Comparison of ENCODE assay signal across 1 cellular context in the genomic region with DNA sequence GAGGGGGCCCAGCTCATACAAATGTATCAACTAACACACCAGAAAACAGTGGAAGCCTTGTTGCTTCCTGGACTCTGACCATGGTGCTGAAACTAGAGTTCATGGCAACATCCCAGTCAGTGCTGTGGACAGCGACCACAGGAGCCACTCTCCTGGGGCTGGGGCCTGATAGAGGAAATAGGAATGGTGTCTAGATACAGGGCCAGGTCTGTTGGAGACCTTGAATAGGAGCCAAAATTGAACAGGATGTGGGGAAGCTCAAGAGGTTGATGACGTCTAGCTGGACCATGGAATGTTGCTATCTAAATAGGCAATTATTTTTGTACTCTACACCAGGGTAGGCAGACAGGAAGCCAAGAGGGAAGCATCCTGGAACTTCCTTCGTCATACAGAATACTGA.
TF ChIP-seq lines count a peak whose summit lies in the region.

No MANE protein-coding gene starts in this region.

TF ChIP-seq in K562, 482 proteins besides CTCF, POLR2A, EP300 and RAD21 (continues in another document):
- no peak for TF ChIP-seq TCF3 (CRISPR knock-in tag; IDR thresholded peaks at IDR 0.05)
- peak; percentile 65 for TF ChIP-seq CXXC5 (CRISPR knock-in tag; IDR thresholded peaks at IDR 0.05)
- TF ChIP-seq PYGO2 (tag; IDR thresholded peaks at IDR 0.05): no peak
- no peak for TF ChIP-seq ZNF280B (CRISPR knock-in tag; IDR thresholded peaks at IDR 0.05)
- TF ChIP-seq RBM34 (IDR thresholded peaks at IDR 0.05; ENCODE audit: borderline replicate concordance, insufficient read depth, low read length): no peak
- TF ChIP-seq SMAD1 (IDR thresholded peaks at IDR 0.05; ENCODE audit: low read depth, low read length, partially characterized antibody): no peak
- TF ChIP-seq, protein P1, sequence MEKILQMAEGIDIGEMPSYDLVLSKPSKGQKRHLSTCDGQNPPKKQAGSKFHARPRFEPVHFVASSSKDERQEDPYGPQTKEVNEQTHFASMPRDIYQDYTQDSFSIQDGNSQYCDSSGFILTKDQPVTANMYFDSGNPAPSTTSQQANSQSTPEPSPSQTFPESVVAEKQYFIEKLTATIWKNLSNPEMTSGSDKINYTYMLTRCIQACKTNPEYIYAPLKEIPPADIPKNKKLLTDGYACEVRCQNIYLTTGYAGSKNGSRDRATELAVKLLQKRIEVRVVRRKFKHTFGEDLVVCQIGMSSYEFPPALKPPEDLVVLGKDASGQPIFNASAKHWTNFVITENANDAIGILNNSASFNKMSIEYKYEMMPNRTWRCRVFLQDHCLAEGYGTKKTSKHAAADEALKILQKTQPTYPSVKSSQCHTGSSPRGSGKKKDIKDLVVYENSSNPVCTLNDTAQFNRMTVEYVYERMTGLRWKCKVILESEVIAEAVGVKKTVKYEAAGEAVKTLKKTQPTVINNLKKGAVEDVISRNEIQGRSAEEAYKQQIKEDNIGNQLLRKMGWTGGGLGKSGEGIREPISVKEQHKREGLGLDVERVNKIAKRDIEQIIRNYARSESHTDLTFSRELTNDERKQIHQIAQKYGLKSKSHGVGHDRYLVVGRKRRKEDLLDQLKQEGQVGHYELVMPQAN (IDR thresholded peaks at IDR 0.05; ENCODE audit: borderline replicate concordance): 0 out of 2 replicates have a peak, but pooled peaks have one; percentile 27
- TF ChIP-seq, protein P2, sequence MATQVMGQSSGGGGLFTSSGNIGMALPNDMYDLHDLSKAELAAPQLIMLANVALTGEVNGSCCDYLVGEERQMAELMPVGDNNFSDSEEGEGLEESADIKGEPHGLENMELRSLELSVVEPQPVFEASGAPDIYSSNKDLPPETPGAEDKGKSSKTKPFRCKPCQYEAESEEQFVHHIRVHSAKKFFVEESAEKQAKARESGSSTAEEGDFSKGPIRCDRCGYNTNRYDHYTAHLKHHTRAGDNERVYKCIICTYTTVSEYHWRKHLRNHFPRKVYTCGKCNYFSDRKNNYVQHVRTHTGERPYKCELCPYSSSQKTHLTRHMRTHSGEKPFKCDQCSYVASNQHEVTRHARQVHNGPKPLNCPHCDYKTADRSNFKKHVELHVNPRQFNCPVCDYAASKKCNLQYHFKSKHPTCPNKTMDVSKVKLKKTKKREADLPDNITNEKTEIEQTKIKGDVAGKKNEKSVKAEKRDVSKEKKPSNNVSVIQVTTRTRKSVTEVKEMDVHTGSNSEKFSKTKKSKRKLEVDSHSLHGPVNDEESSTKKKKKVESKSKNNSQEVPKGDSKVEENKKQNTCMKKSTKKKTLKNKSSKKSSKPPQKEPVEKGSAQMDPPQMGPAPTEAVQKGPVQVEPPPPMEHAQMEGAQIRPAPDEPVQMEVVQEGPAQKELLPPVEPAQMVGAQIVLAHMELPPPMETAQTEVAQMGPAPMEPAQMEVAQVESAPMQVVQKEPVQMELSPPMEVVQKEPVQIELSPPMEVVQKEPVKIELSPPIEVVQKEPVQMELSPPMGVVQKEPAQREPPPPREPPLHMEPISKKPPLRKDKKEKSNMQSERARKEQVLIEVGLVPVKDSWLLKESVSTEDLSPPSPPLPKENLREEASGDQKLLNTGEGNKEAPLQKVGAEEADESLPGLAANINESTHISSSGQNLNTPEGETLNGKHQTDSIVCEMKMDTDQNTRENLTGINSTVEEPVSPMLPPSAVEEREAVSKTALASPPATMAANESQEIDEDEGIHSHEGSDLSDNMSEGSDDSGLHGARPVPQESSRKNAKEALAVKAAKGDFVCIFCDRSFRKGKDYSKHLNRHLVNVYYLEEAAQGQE (CRISPR knock-in tag; IDR thresholded peaks at IDR 0.05; ENCODE audit: low read depth): peak; percentile 98
- TF ChIP-seq XRCC3 (IDR thresholded peaks at IDR 0.05): no peak
- no peak for TF ChIP-seq ZKSCAN3 (CRISPR knock-in tag; IDR thresholded peaks at IDR 0.05)
- TF ChIP-seq MYNN (IDR thresholded peaks at IDR 0.05): no peak
- TF ChIP-seq MYNN (CRISPR knock-in tag; IDR thresholded peaks at IDR 0.05): peak; percentile 75; the same call in 1 of the 2 replicates
- TF ChIP-seq EGR1 (conservative IDR thresholded peaks at IDR 0.05): no peak
- peak; percentile 94 for TF ChIP-seq ZNF232 (CRISPR knock-in tag; IDR thresholded peaks at IDR 0.05)
- no peak for TF ChIP-seq PPARD (CRISPR knock-in tag; IDR thresholded peaks at IDR 0.05)
- peak; percentile 69; the same call in 1 of the 2 replicates for TF ChIP-seq LCOR (CRISPR knock-in tag; IDR thresholded peaks at IDR 0.05)
- TF ChIP-seq GATA2 (CRISPR knock-in tag; IDR thresholded peaks at IDR 0.05): no peak
- no peak for TF ChIP-seq FIP1L1 (IDR thresholded peaks at IDR 0.05; ENCODE audit: low read depth, low read length, poor library complexity, severe bottlenecking)
- TF ChIP-seq, protein P3, sequence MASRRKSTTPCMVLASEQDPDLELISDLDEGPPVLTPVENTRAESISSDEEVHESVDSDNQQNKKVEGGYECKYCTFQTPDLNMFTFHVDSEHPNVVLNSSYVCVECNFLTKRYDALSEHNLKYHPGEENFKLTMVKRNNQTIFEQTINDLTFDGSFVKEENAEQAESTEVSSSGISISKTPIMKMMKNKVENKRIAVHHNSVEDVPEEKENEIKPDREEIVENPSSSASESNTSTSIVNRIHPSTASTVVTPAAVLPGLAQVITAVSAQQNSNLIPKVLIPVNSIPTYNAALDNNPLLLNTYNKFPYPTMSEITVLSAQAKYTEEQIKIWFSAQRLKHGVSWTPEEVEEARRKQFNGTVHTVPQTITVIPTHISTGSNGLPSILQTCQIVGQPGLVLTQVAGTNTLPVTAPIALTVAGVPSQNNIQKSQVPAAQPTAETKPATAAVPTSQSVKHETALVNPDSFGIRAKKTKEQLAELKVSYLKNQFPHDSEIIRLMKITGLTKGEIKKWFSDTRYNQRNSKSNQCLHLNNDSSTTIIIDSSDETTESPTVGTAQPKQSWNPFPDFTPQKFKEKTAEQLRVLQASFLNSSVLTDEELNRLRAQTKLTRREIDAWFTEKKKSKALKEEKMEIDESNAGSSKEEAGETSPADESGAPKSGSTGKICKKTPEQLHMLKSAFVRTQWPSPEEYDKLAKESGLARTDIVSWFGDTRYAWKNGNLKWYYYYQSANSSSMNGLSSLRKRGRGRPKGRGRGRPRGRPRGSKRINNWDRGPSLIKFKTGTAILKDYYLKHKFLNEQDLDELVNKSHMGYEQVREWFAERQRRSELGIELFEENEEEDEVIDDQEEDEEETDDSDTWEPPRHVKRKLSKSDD (conservative IDR thresholded peaks at IDR 0.05; ENCODE audit: low read length): no peak
- no peak for TF ChIP-seq ZBTB12 (CRISPR knock-in tag; IDR thresholded peaks at IDR 0.05)
- TF ChIP-seq DACH1 (IDR thresholded peaks at IDR 0.05; ENCODE audit: partially characterized antibody): no peak
- peak; percentile 82 for TF ChIP-seq ZNF395 (CRISPR knock-in tag; IDR thresholded peaks at IDR 0.05)
- TF ChIP-seq, protein P4, sequence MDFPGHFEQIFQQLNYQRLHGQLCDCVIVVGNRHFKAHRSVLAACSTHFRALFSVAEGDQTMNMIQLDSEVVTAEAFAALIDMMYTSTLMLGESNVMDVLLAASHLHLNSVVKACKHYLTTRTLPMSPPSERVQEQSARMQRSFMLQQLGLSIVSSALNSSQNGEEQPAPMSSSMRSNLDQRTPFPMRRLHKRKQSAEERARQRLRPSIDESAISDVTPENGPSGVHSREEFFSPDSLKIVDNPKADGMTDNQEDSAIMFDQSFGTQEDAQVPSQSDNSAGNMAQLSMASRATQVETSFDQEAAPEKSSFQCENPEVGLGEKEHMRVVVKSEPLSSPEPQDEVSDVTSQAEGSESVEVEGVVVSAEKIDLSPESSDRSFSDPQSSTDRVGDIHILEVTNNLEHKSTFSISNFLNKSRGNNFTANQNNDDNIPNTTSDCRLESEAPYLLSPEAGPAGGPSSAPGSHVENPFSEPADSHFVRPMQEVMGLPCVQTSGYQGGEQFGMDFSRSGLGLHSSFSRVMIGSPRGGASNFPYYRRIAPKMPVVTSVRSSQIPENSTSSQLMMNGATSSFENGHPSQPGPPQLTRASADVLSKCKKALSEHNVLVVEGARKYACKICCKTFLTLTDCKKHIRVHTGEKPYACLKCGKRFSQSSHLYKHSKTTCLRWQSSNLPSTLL (IDR thresholded peaks at IDR 0.05): no peak
- no peak for TF ChIP-seq ILF3 (IDR thresholded peaks at IDR 0.05; ENCODE audit: borderline replicate concordance)
- TF ChIP-seq ZNF77 (CRISPR knock-in tag; IDR thresholded peaks at IDR 0.05): no peak
- TF ChIP-seq ASH1L (IDR thresholded peaks at IDR 0.05; ENCODE audit: borderline replicate concordance, low read depth, partially characterized antibody): no peak
- peak; percentile 36; the same call in 1 of the 2 replicates for TF ChIP-seq HCFC1 (IDR thresholded peaks at IDR 0.05; ENCODE audit: low read depth, low read length)
- no peak for TF ChIP-seq E2F3 (CRISPR knock-in tag; IDR thresholded peaks at IDR 0.05)
- no peak for TF ChIP-seq ZNF717 (CRISPR knock-in tag; IDR thresholded peaks at IDR 0.05)
- TF ChIP-seq ZBTB11 (CRISPR knock-in tag; IDR thresholded peaks at IDR 0.05): peak in 1 of 3 experiments; percentile 69; a peak in 1 of 6 replicates
- TF ChIP-seq, protein P5, sequence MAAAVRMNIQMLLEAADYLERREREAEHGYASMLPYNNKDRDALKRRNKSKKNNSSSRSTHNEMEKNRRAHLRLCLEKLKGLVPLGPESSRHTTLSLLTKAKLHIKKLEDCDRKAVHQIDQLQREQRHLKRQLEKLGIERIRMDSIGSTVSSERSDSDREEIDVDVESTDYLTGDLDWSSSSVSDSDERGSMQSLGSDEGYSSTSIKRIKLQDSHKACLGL (CRISPR knock-in tag; IDR thresholded peaks at IDR 0.05; ENCODE audit: borderline replicate concordance, poor library complexity, severe bottlenecking): no peak
- peak; percentile 60; the same call in 1 of the 2 replicates for TF ChIP-seq E2F5 (CRISPR knock-in tag; IDR thresholded peaks at IDR 0.05)
- TF ChIP-seq ZNF76 (CRISPR knock-in tag; IDR thresholded peaks at IDR 0.05; ENCODE audit: borderline replicate concordance): no peak
- TF ChIP-seq RBM22 (IDR thresholded peaks at IDR 0.05; ENCODE audit: low read depth, low read length, poor library complexity, severe bottlenecking): no peak
- TF ChIP-seq HEY1 (CRISPR knock-in tag; IDR thresholded peaks at IDR 0.05; ENCODE audit: borderline replicate concordance): no peak
- peak; percentile 98 for TF ChIP-seq PRMT5 (CRISPR knock-in tag; IDR thresholded peaks at IDR 0.05)
